ENCODE assay signal across 8 cellular contexts in genomic region chr1:109546311-109547109, GRCh38. TPM values are rescaled to one million over a fixed set of nuclear protein-coding genes. Genes with fewer than 3 reads are reported as not detected.
DNase-seq lines count a peak whose midpoint lies in the region; ATAC-seq and TF ChIP-seq lines count a peak whose summit lies in the region.

No MANE protein-coding gene starts in this region.

- peak overlapping the region; percentile 52 for H3K4me3 Mint-ChIP-seq in chondrocyte (ENCODE audit: unreplicated experiment)

- no peaks in the 10 kb centered on the region for H3K27me3 ChIP-seq in kidney epithelial cell (ENCODE audit: control insufficient read depth, insufficient read depth, low read length)

- DNase-seq in NCI-H345 (lab: John Stamatoyannopoulos, UW) (peak; percentile 94), chondrocyte (ENCODE audit: low spot score) (no peak), kidney epithelial cell (ENCODE audit: low read depth) (peak; percentile 43)
- DNase-seq in activated CD4-positive, CD25-positive, alpha-beta regulatory T cell treated with anti-CD3 and anti-CD28 coated beads, Interleukin-2, amount 50 U/mL, for 72 hours, result peak; percentile 83
- peak; percentile 79 to 92 (median 84) for DNase-seq in stimulated activated CD4-positive, alpha-beta T cell treated with anti-CD3 and anti-CD28 coated beads, Interleukin-12 subunit alpha, Interleukin-12 subunit beta, amount 100 ng/mL, for 48 hours (ENCODE audit: low read depth in 2 of 3, low spot score in 1 of 3)

- peaks cover 42% of the 10 kb centered on the region for H3K4me1 Mint-ChIP-seq in chondrocyte (ENCODE audit: low read depth)

- H3K27ac Mint-ChIP-seq in chondrocyte (ENCODE audit: unreplicated experiment), result peak overlapping the region; percentile 85

- H3K36me3 ChIP-seq in kidney epithelial cell (ENCODE audit: control insufficient read depth, insufficient read depth, low read length), result no peaks in the 10 kb centered on the region

- peak; percentile 48 for ATAC-seq in HG03196 (IDR thresholded peaks at IDR 0.05; ENCODE audit: unreplicated experiment)
- ATAC-seq in GM21619 (IDR thresholded peaks at IDR 0.05; ENCODE audit: unreplicated experiment), result no peak

- TF ChIP-seq CTCF in chondrocyte (IDR thresholded peaks at IDR 0.05), result peak; percentile 97
- peak; percentile 69 for TF ChIP-seq CTCF in kidney epithelial cell (IDR thresholded peaks at IDR 0.05; ENCODE audit: insufficient read depth, low read length, poor library complexity, severe bottlenecking)

- H3K4me3 ChIP-seq in GM08714 (ENCODE audit: low read length), result peak overlapping the region; percentile 81
- H3K4me3 ChIP-seq in kidney epithelial cell (ENCODE audit: low read depth, low read length), result peak overlapping the region; percentile 6

- H3K36me3 Mint-ChIP-seq in chondrocyte (ENCODE audit: low read depth), result no peaks in the 10 kb centered on the region

- H3K9me3 Mint-ChIP-seq in chondrocyte (ENCODE audit: low read depth), result no peaks in the 10 kb centered on the region

- peaks cover 4% of the 10 kb centered on the region for H3K27me3 Mint-ChIP-seq in chondrocyte (ENCODE audit: low read depth)

RNA-seq across cellular contexts. Expression of gene GNAI3, which starts 1.9 kb away (rescaled TPM):
- total RNA-seq in chondrocyte, result 10.7 to 11.3 TPM (median 10.8 TPM) in 3 replicates
- 11.3 and 11.9 TPM in 2 replicates for total RNA-seq in kidney epithelial cell

RNA-seq across cellular contexts. Expression of gene GPR61, which starts 6.8 kb away (rescaled TPM):
- not detected in 3 replicates for total RNA-seq in chondrocyte
- not detected in 2 replicates for total RNA-seq in kidney epithelial cell

RNA-seq across cellular contexts. Expression of gene AMIGO1, which starts 37.0 kb away (rescaled TPM):
- 3.1 to 4.6 TPM (median 4.5 TPM) in 3 replicates for total RNA-seq in chondrocyte
- total RNA-seq in kidney epithelial cell, result 2.8 and 3.0 TPM in 2 replicates

RNA-seq across cellular contexts. Expression of gene CYB561D1, which starts 52.6 kb away (rescaled TPM):
- total RNA-seq in chondrocyte (10.2 to 10.8 TPM (median 10.7 TPM) in 3 replicates), kidney epithelial cell (9.5 and 13.0 TPM in 2 replicates)
